ENCODE assay signal across 8 cellular contexts in the genomic region with DNA sequence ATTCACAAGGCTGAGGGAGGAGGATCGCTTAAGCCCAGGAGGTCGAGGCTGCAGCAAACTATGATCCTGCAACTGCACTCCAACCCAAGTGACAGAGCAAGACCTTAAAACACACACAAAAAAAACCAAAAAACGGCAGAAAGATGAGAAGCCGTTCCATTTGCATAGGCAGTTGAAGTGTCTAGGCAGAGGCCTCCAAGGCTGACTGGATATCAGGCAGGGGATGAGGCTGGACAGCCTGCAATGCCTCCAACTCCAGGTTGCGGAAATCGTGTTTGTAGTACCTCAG. TPM values are rescaled to one million over a fixed set of nuclear protein-coding genes. Genes with fewer than 3 reads are reported as not detected.
DNase-seq lines count a peak whose midpoint lies in the region; ATAC-seq and TF ChIP-seq lines count a peak whose summit lies in the region.

No MANE protein-coding gene starts in this region.

- H3K4me1 ChIP-seq in suprapubic skin, result peaks cover 26% of the 10 kb centered on the region

- DNase-seq in activated CD4-positive, alpha-beta T cell treated with anti-CD3 and anti-CD28 coated beads for 36 hours, result no peak
- DNase-seq in activated CD4-positive, alpha-beta T cell treated with anti-CD3 and anti-CD28 coated beads, Interleukin-2, amount 50 U/mL, for 48 hours, result no peak
- no peak for DNase-seq in activated naive CD8-positive, alpha-beta T cell treated with anti-CD3 and anti-CD28 coated beads for 36 hours
- DNase-seq in kidney glomerular epithelial cell (lab: John Stamatoyannopoulos, UW) (peak; percentile 73), suprapubic skin (ENCODE audit: low spot score in 2 of 2) (no peak), NCI-H187 treated with DMSO at 0.1 percent for 48 hours (lab: John Stamatoyannopoulos, UW) (no peak), DMS53 (lab: John Stamatoyannopoulos, UW) (no peak), COR-L47 (lab: John Stamatoyannopoulos, UW) (no peak)

- TF ChIP-seq CTCF in suprapubic skin (IDR thresholded peaks at IDR 0.05), result no peak

- no peaks in the 10 kb centered on the region for H3K9me3 ChIP-seq in suprapubic skin

- peak overlapping the region; percentile 88 for H3K4me3 Mint-ChIP-seq in activated CD4-positive, alpha-beta T cell treated with anti-CD3 and anti-CD28 coated beads for 36 hours
- peak overlapping the region; percentile 94 for H3K4me3 Mint-ChIP-seq in activated naive CD8-positive, alpha-beta T cell treated with anti-CD3 and anti-CD28 coated beads for 36 hours

- H3K36me3 ChIP-seq in suprapubic skin, result peaks cover 8% of the 10 kb centered on the region

- H3K4me1 Mint-ChIP-seq in activated CD4-positive, alpha-beta T cell treated with anti-CD3 and anti-CD28 coated beads for 36 hours, result peaks cover 18% of the 10 kb centered on the region
- peaks cover 17% of the 10 kb centered on the region for H3K4me1 Mint-ChIP-seq in activated naive CD8-positive, alpha-beta T cell treated with anti-CD3 and anti-CD28 coated beads for 36 hours

- TF ChIP-seq EP300 in suprapubic skin (IDR thresholded peaks at IDR 0.05), result no peak

- CTCF ChIA-PET in activated CD4-positive, alpha-beta T cell treated with anti-CD3 and anti-CD28 coated beads for 36 hours (lab: Charles Lee), result interaction anchor here (1.0 to 4.1 kb wide), 4 partner anchors 19 to 102 kb away, joined by 3 to 36 read pairs (median 3); no protein-coding TSS in a partner anchor

- POLR2A ChIA-PET in activated CD4-positive, alpha-beta T cell treated with anti-CD3 and anti-CD28 coated beads for 36 hours (lab: Charles Lee), result no interaction called here

- H3K27ac Mint-ChIP-seq in activated CD4-positive, alpha-beta T cell treated with anti-CD3 and anti-CD28 coated beads for 36 hours, result peak overlapping the region; percentile 100
- H3K27ac Mint-ChIP-seq in activated naive CD8-positive, alpha-beta T cell treated with anti-CD3 and anti-CD28 coated beads for 36 hours, result peak overlapping the region; percentile 98

- no peak for TF ChIP-seq POLR2A in suprapubic skin (IDR thresholded peaks at IDR 0.05)

- no peaks in the 10 kb centered on the region for H3K27me3 Mint-ChIP-seq in activated CD4-positive, alpha-beta T cell treated with anti-CD3 and anti-CD28 coated beads for 36 hours
- no peaks in the 10 kb centered on the region for H3K27me3 Mint-ChIP-seq in activated naive CD8-positive, alpha-beta T cell treated with anti-CD3 and anti-CD28 coated beads for 36 hours

- peak overlapping the region; percentile 73 for H3K4me3 ChIP-seq in suprapubic skin

- no peaks in the 10 kb centered on the region for H3K9me3 Mint-ChIP-seq in activated CD4-positive, alpha-beta T cell treated with anti-CD3 and anti-CD28 coated beads for 36 hours (ENCODE audit: low read depth)
- H3K9me3 Mint-ChIP-seq in activated naive CD8-positive, alpha-beta T cell treated with anti-CD3 and anti-CD28 coated beads for 36 hours, result no peaks in the 10 kb centered on the region

- H3K27ac ChIP-seq in suprapubic skin, result peak overlapping the region; percentile 93

- no peaks in the 10 kb centered on the region for H3K27me3 ChIP-seq in suprapubic skin

- intact Hi-C loops in activated CD4-positive, alpha-beta T cell treated with anti-CD3 and anti-CD28 coated beads for 36 hours (cut with DNase I, micrococcal nuclease), result loop anchor here (1.0 to 10.0 kb wide), 4 partner anchors 77 to 1114 kb away; partner anchors contain the start of genes MAZ (in 1 of the 2) and ZNF267 (in 1 of the 2)

- no peaks in the 10 kb centered on the region for H3K36me3 Mint-ChIP-seq in activated CD4-positive, alpha-beta T cell treated with anti-CD3 and anti-CD28 coated beads for 36 hours (ENCODE audit: low read depth)
- H3K36me3 Mint-ChIP-seq in activated naive CD8-positive, alpha-beta T cell treated with anti-CD3 and anti-CD28 coated beads for 36 hours, result peaks cover 4% of the 10 kb centered on the region

- 21% methylated on average over 6 of the region's 6 CpGs for WGBS in suprapubic skin

- no peak for ATAC-seq in activated CD4-positive, alpha-beta T cell treated with anti-CD3 and anti-CD28 coated beads for 36 hours

RNA-seq across cellular contexts. Expression of gene FBXL19, which starts 2.0 kb away (rescaled TPM):
- 10 to 100 TPM; 23.7 to 31.4 TPM for total RNA-seq in activated CD4-positive, alpha-beta T cell treated with anti-CD3 and anti-CD28 coated beads for 36 hours
- total RNA-seq in activated naive CD8-positive, alpha-beta T cell treated with anti-CD3 and anti-CD28 coated beads for 36 hours, result 10 to 100 TPM; 24.9 to 27.0 TPM
- total RNA-seq in suprapubic skin, result 10 to 100 TPM; 21.7 to 28.7 (median 24.5) TPM

RNA-seq across cellular contexts. Expression of gene CTF1, which starts 25.0 kb away (rescaled TPM):
- total RNA-seq in activated CD4-positive, alpha-beta T cell treated with anti-CD3 and anti-CD28 coated beads for 36 hours, result under 1 TPM; 0.18 TPM
- total RNA-seq in activated naive CD8-positive, alpha-beta T cell treated with anti-CD3 and anti-CD28 coated beads for 36 hours, result under 1 TPM; 0.16 to 0.38 TPM
- total RNA-seq in suprapubic skin, result 1 to 10 TPM in 1 of 4 donors, under 1 TPM in 3; 0.30 to 1.3 (median 0.71) TPM

RNA-seq across cellular contexts. Expression of gene ORAI3, which starts 27.5 kb away (rescaled TPM):
- total RNA-seq in activated CD4-positive, alpha-beta T cell treated with anti-CD3 and anti-CD28 coated beads for 36 hours, result 1 to 10 TPM; 6.9 to 7.9 TPM
- 1 to 10 TPM; 5.4 to 5.7 TPM for total RNA-seq in activated naive CD8-positive, alpha-beta T cell treated with anti-CD3 and anti-CD28 coated beads for 36 hours
- 10 to 100 TPM; 25.7 to 41.0 (median 32.7) TPM for total RNA-seq in suprapubic skin

RNA-seq across cellular contexts. Expression of gene BCL7C, which starts 27.5 kb away (rescaled TPM):
- 10 to 100 TPM; 19.5 to 20.4 TPM for total RNA-seq in activated CD4-positive, alpha-beta T cell treated with anti-CD3 and anti-CD28 coated beads for 36 hours
- 10 to 100 TPM; 20.8 to 22.0 TPM for total RNA-seq in activated naive CD8-positive, alpha-beta T cell treated with anti-CD3 and anti-CD28 coated beads for 36 hours
- 10 to 100 TPM; 32.3 to 47.2 (median 43.9) TPM for total RNA-seq in suprapubic skin

RNA-seq across cellular contexts. Expression of gene SETD1A, which starts 36.2 kb away (rescaled TPM):
- total RNA-seq in activated CD4-positive, alpha-beta T cell treated with anti-CD3 and anti-CD28 coated beads for 36 hours, result 10 to 100 TPM; 18.5 to 21.7 TPM
- total RNA-seq in activated naive CD8-positive, alpha-beta T cell treated with anti-CD3 and anti-CD28 coated beads for 36 hours, result 10 to 100 TPM; 28.5 to 31.7 TPM
- total RNA-seq in suprapubic skin, result 10 to 100 TPM; 12.5 to 14.7 (median 13.7) TPM
